In genomic region chr11:68008381-68009337, GRCh38 we compare ENCODE assay signal across 1 cellular context.
TF ChIP-seq lines count a peak whose summit lies in the region.

No MANE protein-coding gene starts in this region.

TF ChIP-seq in HepG2, 621 proteins besides CTCF, POLR2A, EP300 and RAD21 (continued from another document):
- TF ChIP-seq KIAA2018 (CRISPR knock-in tag; IDR thresholded peaks at IDR 0.05; ENCODE audit: borderline replicate concordance) (no peak), MYPOP (CRISPR knock-in tag; IDR thresholded peaks at IDR 0.05) (no peak), JDP2 (CRISPR knock-in tag; IDR thresholded peaks at IDR 0.05; ENCODE audit: borderline replicate concordance) (no peak), TRIM24 (CRISPR knock-in tag; IDR thresholded peaks at IDR 0.05) (no peak), ZMYM3 (CRISPR knock-in tag; IDR thresholded peaks at IDR 0.05) (peak; percentile 70), ZNF446 (CRISPR knock-in tag; IDR thresholded peaks at IDR 0.05) (no peak)
